Comparison of ENCODE assay signal across 12 cellular contexts in genomic region chr11:62433553-62434301, GRCh38. TPM values are rescaled to one million over a fixed set of nuclear protein-coding genes. Genes with fewer than 3 reads are reported as not detected.
DNase-seq lines count a peak whose midpoint lies in the region; ATAC-seq and TF ChIP-seq lines count a peak whose summit lies in the region.
"Had no signal": no experiment of that assay in that cellular context is flagged by ENCODE, and none has a peak within 500 bp of the region (broad histone marks: within the 10 kb centered on the region; RNA-seq: fewer than 3 reads in every experiment).

No MANE protein-coding gene starts in this region.

- no peaks in the 10 kb centered on the region for H3K27me3 ChIP-seq in CD4-positive, alpha-beta T cell (ENCODE audit: control insufficient read depth, insufficient read depth, low read length)
- H3K27me3 ChIP-seq in gastroesophageal sphincter (no peaks in the 10 kb centered on the region), rectal smooth muscle tissue (ENCODE audit: control insufficient read depth, insufficient read depth, low read length) (no peaks in the 10 kb centered on the region)

- H3K9me3 ChIP-seq in CD4-positive, alpha-beta T cell (ENCODE audit: control insufficient read depth, low read length), result no peaks in the 10 kb centered on the region
- no peaks in the 10 kb centered on the region for H3K9me3 ChIP-seq in gastroesophageal sphincter

- no peaks in the 10 kb centered on the region for H3K36me3 Mint-ChIP-seq in CD4-positive, alpha-beta T cell (ENCODE audit: low read depth)
- no peaks in the 10 kb centered on the region for H3K36me3 Mint-ChIP-seq in activated naive CD4-positive, alpha-beta T cell treated with anti-CD3 and anti-CD28 coated beads, Interleukin-2, amount 50 U/mL, for 72 hours
- H3K36me3 Mint-ChIP-seq: activated naive CD4-positive, alpha-beta T cell treated with anti-CD3 and anti-CD28 coated beads, Interleukin-2, amount 50 U/mL, for 24 hours had no signal

- H3K9me3 Mint-ChIP-seq in CD4-positive, alpha-beta T cell, result no peaks in the 10 kb centered on the region
- H3K9me3 Mint-ChIP-seq in activated naive CD4-positive, alpha-beta T cell treated with anti-CD3 and anti-CD28 coated beads, Interleukin-2, amount 50 U/mL, for 72 hours, result no peaks in the 10 kb centered on the region
- H3K9me3 Mint-ChIP-seq: activated naive CD4-positive, alpha-beta T cell treated with anti-CD3 and anti-CD28 coated beads, Interleukin-2, amount 50 U/mL, for 24 hours had no signal

- TF ChIP-seq CTCF in CD4-positive, alpha-beta T cell (IDR thresholded peaks at IDR 0.05), result no peak
- peak in 3 of 4 experiments; percentile 9 to 27 (median 25) for TF ChIP-seq CTCF in gastroesophageal sphincter (IDR thresholded peaks at IDR 0.05)

- no peak overlapping the region for H3K9ac ChIP-seq in rectal smooth muscle tissue (ENCODE audit: low read length)

- H3K4me3 Mint-ChIP-seq in CD4-positive, alpha-beta T cell, result peak overlapping the region; percentile 5
- H3K4me3 Mint-ChIP-seq: activated naive CD4-positive, alpha-beta T cell treated with anti-CD3 and anti-CD28 coated beads, Interleukin-2, amount 50 U/mL, for 24 hours had no signal

- TF ChIP-seq POLR2A in gastroesophageal sphincter (IDR thresholded peaks at IDR 0.05), result no peak

- CTCF ChIA-PET in CD4-positive, alpha-beta T cell (lab: Charles Lee), result interaction anchor here (1.3 kb wide), 1 partner anchor 9 kb away, joined by 6 read pairs; no protein-coding TSS in a partner anchor

- H3K4me3 ChIP-seq in gastroesophageal sphincter, result peak overlapping the region in 1 of 2 donors; percentile 14
- H3K4me3 ChIP-seq in rectal smooth muscle tissue (ENCODE audit: low read length), result peak overlapping the region; percentile 18

- H3K4me1 Mint-ChIP-seq in CD4-positive, alpha-beta T cell (ENCODE audit: low read depth), result peaks cover 39% of the 10 kb centered on the region

- H3K27me3 Mint-ChIP-seq in CD4-positive, alpha-beta T cell, result no peaks in the 10 kb centered on the region
- H3K27me3 Mint-ChIP-seq: activated naive CD4-positive, alpha-beta T cell treated with anti-CD3 and anti-CD28 coated beads, Interleukin-2, amount 50 U/mL, for 24 hours had no signal

- no peak for ATAC-seq in CD4-positive, alpha-beta T cell (ENCODE audit: poor library complexity)
- peak; percentile 83 for ATAC-seq in gastroesophageal sphincter
- ATAC-seq in activated naive CD4-positive, alpha-beta T cell treated with anti-CD3 and anti-CD28 coated beads, Interleukin-2, amount 50 U/mL, for 72 hours, result no peak

- peaks cover 0 to 69% (median 31%) of the 10 kb centered on the region in 3 donors for H3K4me1 ChIP-seq in gastroesophageal sphincter
- peaks cover 47% of the 10 kb centered on the region for H3K4me1 ChIP-seq in rectal smooth muscle tissue (ENCODE audit: control insufficient read depth, insufficient read depth, low read length)

- POLR2A ChIA-PET in CD4-positive, alpha-beta T cell (lab: Charles Lee), result interaction anchor here (0.7 kb wide), 1 partner anchor 9 kb away, joined by 3 read pairs; no protein-coding TSS in a partner anchor

- H3K27ac ChIP-seq in CD4-positive, alpha-beta T cell (ENCODE audit: low read depth, low read length), result no peak overlapping the region
- H3K27ac ChIP-seq in gastroesophageal sphincter (peak overlapping the region; percentile 63 to 88 (median 84)), rectal smooth muscle tissue (ENCODE audit: low read depth, low read length) (peak overlapping the region; percentile 84)

- no peak for TF ChIP-seq EP300 in gastroesophageal sphincter (IDR thresholded peaks at IDR 0.05)

- no peak for DNase-seq in CD4-positive, alpha-beta T cell
- peak; percentile 53 to 63 for DNase-seq in NOMO-1 (lab: John Stamatoyannopoulos, UW; ENCODE audit: unreplicated experiment in 2 of 2)
- DNase-seq in T-helper 1 cell, result no peak
- no peak for DNase-seq in SW480 (ENCODE audit: low spot score)
- DNase-seq in globus pallidus (ENCODE audit: low spot score), result no peak
- DNase-seq in activated naive CD4-positive, alpha-beta T cell treated with anti-CD3 and anti-CD28 coated beads, Interleukin-2, amount 50 U/mL, for 72 hours (ENCODE audit: low spot score in 2 of 2), result no peak
- DNase-seq: activated CD4-positive, CD25-positive, alpha-beta regulatory T cell treated with anti-CD3 and anti-CD28 coated beads, Interleukin-2, amount 50 U/mL, for 72 hours; NCI-H774 had no signal

- intact Hi-C loops in CD4-positive, alpha-beta T cell (cut with DNase I, micrococcal nuclease), result no loop called here

- H3K36me3 ChIP-seq in gastroesophageal sphincter, result no peaks in the 10 kb centered on the region
- H3K36me3 ChIP-seq in rectal smooth muscle tissue (ENCODE audit: control insufficient read depth, insufficient read depth, low read length), result no peaks in the 10 kb centered on the region

- 30 to 41% methylated on average over 10 to 12 of the region's 15 CpGs for WGBS in gastroesophageal sphincter (ENCODE audit: low coverage in 1 of 2), 2 donors

- no peak overlapping the region for H3K27ac Mint-ChIP-seq in CD4-positive, alpha-beta T cell
- H3K27ac Mint-ChIP-seq in activated naive CD4-positive, alpha-beta T cell treated with anti-CD3 and anti-CD28 coated beads, Interleukin-2, amount 50 U/mL, for 72 hours, result no peak overlapping the region
- H3K27ac Mint-ChIP-seq: activated naive CD4-positive, alpha-beta T cell treated with anti-CD3 and anti-CD28 coated beads, Interleukin-2, amount 50 U/mL, for 24 hours had no signal

RNA-seq across cellular contexts. Expression of gene SCGB1A1, which starts 14.9 kb away (rescaled TPM):
- not detected for total RNA-seq in CD4-positive, alpha-beta T cell
- not detected for total RNA-seq in gastroesophageal sphincter
- not detected for total RNA-seq in activated naive CD4-positive, alpha-beta T cell treated with anti-CD3 and anti-CD28 coated beads, Interleukin-2, amount 50 U/mL, for 72 hours
- total RNA-seq: mesenteric fat pad had no signal

Comparison
In these comparisons a context has a peak if more than half of its experiments do, and no peak if none do; other contexts are left out.
1. DNase-seq: peak in NOMO-1 (2 of 2); none in CD4-positive, alpha-beta T cell (0 of 10), T-helper 1 cell (0 of 5), SW480 (single experiment), globus pallidus (single experiment) and activated naive CD4-positive, alpha-beta T cell treated with anti-CD3 and anti-CD28 coated beads, Interleukin-2, amount 50 U/mL, for 72 hours (0 of 2).